Comparison of ENCODE assay signal across 7 cellular contexts in the genomic region with DNA sequence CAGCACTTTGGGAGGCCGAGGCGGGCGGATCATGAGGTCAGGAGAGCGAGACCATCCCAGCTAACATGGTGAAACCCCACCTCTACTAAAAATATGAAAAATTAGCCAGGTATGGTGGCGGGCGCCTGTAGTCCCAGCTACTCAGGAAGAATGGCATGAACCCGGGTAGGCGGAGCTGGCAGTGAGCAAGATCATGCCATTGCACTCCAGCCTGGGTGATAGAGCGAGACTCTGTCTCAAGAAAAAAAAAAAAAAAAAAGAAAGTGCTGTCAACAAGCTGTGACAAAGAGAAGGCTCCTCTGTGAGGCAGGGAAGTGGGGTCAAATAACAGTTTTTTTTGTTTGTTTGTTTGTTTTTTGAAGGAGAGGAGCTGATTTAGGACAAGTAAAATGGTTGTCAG. TPM values are rescaled to one million over a fixed set of nuclear protein-coding genes. Genes with fewer than 3 reads are reported as not detected.
A peak's percentile ranks its signal among the peaks of the same experiment; 100 is the strongest.
DNase-seq lines count a peak whose midpoint lies in the region; TF ChIP-seq lines count a peak whose summit lies in the region.
"Not testable (repeated sequence)": the region's sequence is repeated elsewhere in the genome, so short reads cannot be mapped to it uniquely, and the experiment has no call there.

No MANE protein-coding gene starts in this region.

- not testable (repeated sequence) for H3K27ac ChIP-seq in CD8-positive, alpha-beta memory T cell (ENCODE audit: low read depth, low read length)
- H3K27ac ChIP-seq in effector memory CD4-positive, alpha-beta T cell (ENCODE audit: insufficient read depth, low read length, poor library complexity, severe bottlenecking): peak overlapping the region; percentile 75

- H3K9me3 Mint-ChIP-seq in CD8-positive, alpha-beta memory T cell; T-helper 1 cell treated with Interleukin-12 subunit alpha and Interleukin-12 subunit beta and Interleukin-4 antibody, amounts not matched to agents 30 μg/mL and 1 μg/mL, for 36 hours; activated CD4-positive, alpha-beta memory T cell treated with anti-CD3 and anti-CD28 coated beads for 36 hours; activated T-helper 1 cell treated with anti-CD3 and anti-CD28 coated beads, Interleukin-12 subunit alpha, Interleukin-12 subunit beta, Interleukin-2, Interleukin-4 antibody, amounts not matched to agents 30 ng/mL and 10 ng/mL and 1 ng/mL, durations not matched to agents 14 hours and 24 hours and 36 hours; activated naive CD8-positive, alpha-beta T cell (ENCODE audit: low read depth); nephron progenitor cell: not testable (repeated sequence)

- H3K4me3 Mint-ChIP-seq in CD8-positive, alpha-beta memory T cell: peak overlapping the region; percentile 68 to 81 (median 77)
- H3K4me3 Mint-ChIP-seq in T-helper 1 cell treated with Interleukin-12 subunit alpha and Interleukin-12 subunit beta and Interleukin-4 antibody, amounts not matched to agents 30 μg/mL and 1 μg/mL, for 36 hours: peak overlapping the region; percentile 35
- H3K4me3 Mint-ChIP-seq in activated CD4-positive, alpha-beta memory T cell treated with anti-CD3 and anti-CD28 coated beads for 36 hours: peak overlapping the region; percentile 52
- H3K4me3 Mint-ChIP-seq in activated T-helper 1 cell treated with anti-CD3 and anti-CD28 coated beads, Interleukin-12 subunit alpha, Interleukin-12 subunit beta, Interleukin-2, Interleukin-4 antibody, amounts not matched to agents 30 ng/mL and 10 ng/mL and 1 ng/mL, durations not matched to agents 14 hours and 24 hours and 36 hours: peak overlapping the region; percentile 66
- H3K4me3 Mint-ChIP-seq in activated naive CD8-positive, alpha-beta T cell: peak overlapping the region; percentile 77
- peak overlapping the region; percentile 36 for H3K4me3 Mint-ChIP-seq in nephron progenitor cell

- H3K27me3 Mint-ChIP-seq in CD8-positive, alpha-beta memory T cell; T-helper 1 cell treated with Interleukin-12 subunit alpha and Interleukin-12 subunit beta and Interleukin-4 antibody, amounts not matched to agents 30 μg/mL and 1 μg/mL, for 36 hours (ENCODE audit: low read depth); activated CD4-positive, alpha-beta memory T cell treated with anti-CD3 and anti-CD28 coated beads for 36 hours; activated T-helper 1 cell treated with anti-CD3 and anti-CD28 coated beads, Interleukin-12 subunit alpha, Interleukin-12 subunit beta, Interleukin-2, Interleukin-4 antibody, amounts not matched to agents 30 ng/mL and 10 ng/mL and 1 ng/mL, durations not matched to agents 14 hours and 24 hours and 36 hours (ENCODE audit: insufficient read depth); activated naive CD8-positive, alpha-beta T cell: not testable (repeated sequence)
- peaks cover 10% of the 10 kb centered on the region for H3K27me3 Mint-ChIP-seq in nephron progenitor cell (ENCODE audit: low read depth, poor library complexity)

- not testable (repeated sequence) for TF ChIP-seq CTCF in nephron progenitor cell (IDR thresholded peaks at IDR 0.05)

- not testable (repeated sequence) for H3K4me3 ChIP-seq in CD8-positive, alpha-beta memory T cell (ENCODE audit: low read length); effector memory CD4-positive, alpha-beta T cell (ENCODE audit: insufficient read depth, low read depth, low read length, poor library complexity, severe bottlenecking)

- not testable (repeated sequence) for H3K36me3 ChIP-seq in CD8-positive, alpha-beta memory T cell (ENCODE audit: insufficient read depth, low read length); effector memory CD4-positive, alpha-beta T cell (ENCODE audit: control insufficient read depth, insufficient read depth, low read length)

- H3K4me1 Mint-ChIP-seq in CD8-positive, alpha-beta memory T cell: peaks cover 62 to 80% (median 71%) of the 10 kb centered on the region in 3 donors
- H3K4me1 Mint-ChIP-seq in T-helper 1 cell treated with Interleukin-12 subunit alpha and Interleukin-12 subunit beta and Interleukin-4 antibody, amounts not matched to agents 30 μg/mL and 1 μg/mL, for 36 hours (ENCODE audit: low read depth): peaks cover 54% of the 10 kb centered on the region
- peaks cover 68% of the 10 kb centered on the region for H3K4me1 Mint-ChIP-seq in activated CD4-positive, alpha-beta memory T cell treated with anti-CD3 and anti-CD28 coated beads for 36 hours (ENCODE audit: low read depth)
- peaks cover 65% of the 10 kb centered on the region for H3K4me1 Mint-ChIP-seq in activated T-helper 1 cell treated with anti-CD3 and anti-CD28 coated beads, Interleukin-12 subunit alpha, Interleukin-12 subunit beta, Interleukin-2, Interleukin-4 antibody, amounts not matched to agents 30 ng/mL and 10 ng/mL and 1 ng/mL, durations not matched to agents 14 hours and 24 hours and 36 hours (ENCODE audit: low read depth)
- H3K4me1 Mint-ChIP-seq in activated naive CD8-positive, alpha-beta T cell (ENCODE audit: low read depth): peaks cover 42% of the 10 kb centered on the region
- H3K4me1 Mint-ChIP-seq in nephron progenitor cell: peaks cover 27% of the 10 kb centered on the region

- DNase-seq in CD8-positive, alpha-beta memory T cell; activated T-helper 1 cell treated with anti-CD3 and anti-CD28 coated beads, Interleukin-12 subunit alpha, Interleukin-12 subunit beta, Interleukin-2, Interleukin-4 antibody, amounts not matched to agents 30 ng/mL and 10 ng/mL and 1 ng/mL, durations not matched to agents 14 hours and 24 hours and 36 hours (ENCODE audit: low spot score); effector memory CD4-positive, alpha-beta T cell; nephron progenitor cell: not testable (repeated sequence)
- peak; percentile 54 for DNase-seq in activated CD4-positive, alpha-beta memory T cell treated with anti-CD3 and anti-CD28 coated beads for 36 hours

- intact Hi-C loops in activated CD4-positive, alpha-beta memory T cell treated with anti-CD3 and anti-CD28 coated beads for 36 hours (cut with micrococcal nuclease): loop anchor here (2.0 kb wide), 1 partner anchor 18 kb away; no protein-coding TSS in a partner anchor
- intact Hi-C loops in activated T-helper 1 cell treated with anti-CD3 and anti-CD28 coated beads, Interleukin-12 subunit alpha, Interleukin-12 subunit beta, Interleukin-2, Interleukin-4 antibody, amounts not matched to agents 30 ng/mL and 10 ng/mL and 1 ng/mL, durations not matched to agents 14 hours and 24 hours and 36 hours (cut with micrococcal nuclease): loop anchor here (2.0 kb wide), 2 partner anchors 18 to 42 kb away; a partner anchor contains a TSS

- peaks cover 11 to 46% (median 11%) of the 10 kb centered on the region in 3 donors for H3K36me3 Mint-ChIP-seq in CD8-positive, alpha-beta memory T cell
- H3K36me3 Mint-ChIP-seq in T-helper 1 cell treated with Interleukin-12 subunit alpha and Interleukin-12 subunit beta and Interleukin-4 antibody, amounts not matched to agents 30 μg/mL and 1 μg/mL, for 36 hours (ENCODE audit: low read depth): peaks cover 38% of the 10 kb centered on the region
- H3K36me3 Mint-ChIP-seq in activated CD4-positive, alpha-beta memory T cell treated with anti-CD3 and anti-CD28 coated beads for 36 hours: peaks cover 44% of the 10 kb centered on the region
- peaks cover 34% of the 10 kb centered on the region for H3K36me3 Mint-ChIP-seq in activated T-helper 1 cell treated with anti-CD3 and anti-CD28 coated beads, Interleukin-12 subunit alpha, Interleukin-12 subunit beta, Interleukin-2, Interleukin-4 antibody, amounts not matched to agents 30 ng/mL and 10 ng/mL and 1 ng/mL, durations not matched to agents 14 hours and 24 hours and 36 hours (ENCODE audit: low read depth)
- H3K36me3 Mint-ChIP-seq in activated naive CD8-positive, alpha-beta T cell: not testable (repeated sequence)
- peaks cover 28% of the 10 kb centered on the region for H3K36me3 Mint-ChIP-seq in nephron progenitor cell (ENCODE audit: low read depth)

- not testable (repeated sequence) for H3K27me3 ChIP-seq in CD8-positive, alpha-beta memory T cell (ENCODE audit: insufficient read depth, low read length, poor library complexity, severe bottlenecking); effector memory CD4-positive, alpha-beta T cell (replicated peaks; ENCODE audit: control insufficient read depth, insufficient read depth, low read length, poor library complexity, severe bottlenecking)

- H3K9me3 ChIP-seq in CD8-positive, alpha-beta memory T cell (ENCODE audit: low read length); effector memory CD4-positive, alpha-beta T cell (ENCODE audit: control insufficient read depth, low read length): not testable (repeated sequence)

- CTCF ChIA-PET in CD8-positive, alpha-beta memory T cell (lab: Charles Lee): interaction anchor here (0.7 to 2.2 kb wide), 10 partner anchors 10 to 126 kb away, joined by 3 to 11 read pairs (median 4); a partner anchor contains a TSS
- CTCF ChIA-PET in activated CD4-positive, alpha-beta memory T cell treated with anti-CD3 and anti-CD28 coated beads for 36 hours (lab: Charles Lee): interaction anchor here (1.6 to 2.2 kb wide), 3 partner anchors 25 to 127 kb away, joined by 7 read pairs; no protein-coding TSS in a partner anchor

- H3K4me1 ChIP-seq in CD8-positive, alpha-beta memory T cell (ENCODE audit: insufficient read depth, low read length): peaks cover 34% of the 10 kb centered on the region
- H3K4me1 ChIP-seq in effector memory CD4-positive, alpha-beta T cell (ENCODE audit: control insufficient read depth, insufficient read depth, low read length, poor library complexity, severe bottlenecking): peaks cover 30% of the 10 kb centered on the region

- POLR2A ChIA-PET in CD8-positive, alpha-beta memory T cell (lab: Charles Lee): interaction anchor here (0.6 to 2.0 kb wide), 5 partner anchors 10 to 107 kb away, joined by 3 to 12 read pairs (median 5); a partner anchor contains a TSS
- POLR2A ChIA-PET in activated CD4-positive, alpha-beta memory T cell treated with anti-CD3 and anti-CD28 coated beads for 36 hours (lab: Charles Lee): interaction anchor here (0.7 to 1.5 kb wide), 4 partner anchors 10 to 110 kb away, joined by 3 to 11 read pairs (median 4); a partner anchor contains a TSS

- H3K27ac Mint-ChIP-seq in CD8-positive, alpha-beta memory T cell: peak overlapping the region; percentile 92 to 99 (median 96)
- H3K27ac Mint-ChIP-seq in T-helper 1 cell treated with Interleukin-12 subunit alpha and Interleukin-12 subunit beta and Interleukin-4 antibody, amounts not matched to agents 30 μg/mL and 1 μg/mL, for 36 hours: peak overlapping the region; percentile 79
- peak overlapping the region; percentile 90 for H3K27ac Mint-ChIP-seq in activated CD4-positive, alpha-beta memory T cell treated with anti-CD3 and anti-CD28 coated beads for 36 hours
- H3K27ac Mint-ChIP-seq in activated T-helper 1 cell treated with anti-CD3 and anti-CD28 coated beads, Interleukin-12 subunit alpha, Interleukin-12 subunit beta, Interleukin-2, Interleukin-4 antibody, amounts not matched to agents 30 ng/mL and 10 ng/mL and 1 ng/mL, durations not matched to agents 14 hours and 24 hours and 36 hours: peak overlapping the region; percentile 95
- peak overlapping the region; percentile 90 for H3K27ac Mint-ChIP-seq in activated naive CD8-positive, alpha-beta T cell
- H3K27ac Mint-ChIP-seq in nephron progenitor cell: peak overlapping the region; percentile 88

RNA-seq across cellular contexts. Expression of a gene that starts 42.6 kb away (rescaled TPM):
- 100 to 1,000 TPM; 107 to 109 TPM for total RNA-seq in CD8-positive, alpha-beta memory T cell
- polyA plus RNA-seq in CD8-positive, alpha-beta memory T cell: 51.4 TPM
- 10 to 100 TPM; 90.2 to 95.3 TPM for total RNA-seq in activated CD4-positive, alpha-beta memory T cell treated with anti-CD3 and anti-CD28 coated beads for 36 hours
- total RNA-seq in activated T-helper 1 cell treated with anti-CD3 and anti-CD28 coated beads, Interleukin-12 subunit alpha, Interleukin-12 subunit beta, Interleukin-2, Interleukin-4 antibody, amounts not matched to agents 30 ng/mL and 10 ng/mL and 1 ng/mL, durations not matched to agents 14 hours and 24 hours and 36 hours: 77.0 and 78.4 TPM in 2 replicates

RNA-seq across cellular contexts. Expression of a gene that starts 42.7 kb away (rescaled TPM):
- 100 to 1,000 TPM; 378 to 381 TPM for total RNA-seq in CD8-positive, alpha-beta memory T cell
- 200 TPM for polyA plus RNA-seq in CD8-positive, alpha-beta memory T cell
- total RNA-seq in activated CD4-positive, alpha-beta memory T cell treated with anti-CD3 and anti-CD28 coated beads for 36 hours: 100 to 1,000 TPM; 276 to 279 TPM
- total RNA-seq in activated T-helper 1 cell treated with anti-CD3 and anti-CD28 coated beads, Interleukin-12 subunit alpha, Interleukin-12 subunit beta, Interleukin-2, Interleukin-4 antibody, amounts not matched to agents 30 ng/mL and 10 ng/mL and 1 ng/mL, durations not matched to agents 14 hours and 24 hours and 36 hours: 417 and 422 TPM in 2 replicates
